Comparison of ENCODE assay signal across 1 cellular context in genomic region chr6:144216668-144217218, GRCh38.
TF ChIP-seq lines count a peak whose summit lies in the region.

No MANE protein-coding gene starts in this region.

TF ChIP-seq in K562, 482 proteins besides CTCF, POLR2A, EP300 and RAD21 (continued from another document and continues in another):
- TF ChIP-seq SMAD2 (IDR thresholded peaks at IDR 0.05; ENCODE audit: low read depth, low read length) (no peak), E2F3 (CRISPR knock-in tag; IDR thresholded peaks at IDR 0.05) (no peak), SIX5 (IDR thresholded peaks at IDR 0.05; ENCODE audit: borderline replicate concordance in 1 of 2, insufficient read depth in 1 of 2, low read depth in 1 of 2, low read length in 2 of 2) (no peak), SP1 (CRISPR knock-in tag; IDR thresholded peaks at IDR 0.05) (0 out of 2 replicates have a peak, but pooled peaks have one; percentile 11), TEAD1 (CRISPR knock-in tag; IDR thresholded peaks at IDR 0.05) (no peak), KDM4B (IDR thresholded peaks at IDR 0.05; ENCODE audit: borderline replicate concordance in 2 of 2, low read depth in 1 of 2) (no peak), ZKSCAN1 (IDR thresholded peaks at IDR 0.05; ENCODE audit: low read depth, low read length) (peak; percentile 4; the same call in 1 of the 2 replicates), ZNF121 (CRISPR knock-in tag; conservative IDR thresholded peaks at IDR 0.05) (no peak), COPS2 (conservative IDR thresholded peaks at IDR 0.05) (no peak), ATF7 (IDR thresholded peaks at IDR 0.05) (no peak), TRIM24 (IDR thresholded peaks at IDR 0.05) (no peak; a peak in 1 of 4 replicates), ZNF444 (CRISPR knock-in tag; IDR thresholded peaks at IDR 0.05) (no peak), DDX20 (tag; IDR thresholded peaks at IDR 0.05; ENCODE audit: low read depth) (no peak), TCF3 (CRISPR knock-in tag; IDR thresholded peaks at IDR 0.05) (no peak), MCM7 (IDR thresholded peaks at IDR 0.05) (no peak), FOSL1 (tag; conservative IDR thresholded peaks at IDR 0.05) (peak; percentile 26; the same call in 1 of the 2 replicates), NFE2 (IDR thresholded peaks at IDR 0.05; ENCODE audit: low read depth) (no peak), NR3C1 (CRISPR knock-in tag; IDR thresholded peaks at IDR 0.05) (no peak), XRCC5 (IDR thresholded peaks at IDR 0.05; ENCODE audit: low read depth, low read length) (no peak), ETV5 (CRISPR knock-in tag; IDR thresholded peaks at IDR 0.05; ENCODE audit: low read depth) (no peak), ZFX (CRISPR knock-in tag; IDR thresholded peaks at IDR 0.05) (no peak), ZNF274 (IDR thresholded peaks at IDR 0.05; ENCODE audit: borderline replicate concordance, low read depth, low read length) (no peak), ZNF699 (CRISPR knock-in tag; IDR thresholded peaks at IDR 0.05; ENCODE audit: insufficient replicate concordance) (no peak), PREB (CRISPR knock-in tag; IDR thresholded peaks at IDR 0.05) (no peak), MYNN (IDR thresholded peaks at IDR 0.05) (no peak), MYNN (CRISPR knock-in tag; IDR thresholded peaks at IDR 0.05) (no peak), HCFC1 (IDR thresholded peaks at IDR 0.05; ENCODE audit: low read depth, low read length) (no peak), CHD2 (IDR thresholded peaks at IDR 0.05; ENCODE audit: low read depth, low read length) (no peak), DEAF1 (CRISPR knock-in tag; IDR thresholded peaks at IDR 0.05) (0 out of 2 replicates have a peak, but pooled peaks have one; percentile 4), POLR2B (IDR thresholded peaks at IDR 0.05; ENCODE audit: low read depth, partially characterized antibody) (no peak), NFXL1 (CRISPR knock-in tag; IDR thresholded peaks at IDR 0.05) (no peak), ETV1 (tag; conservative IDR thresholded peaks at IDR 0.05; ENCODE audit: low read depth) (no peak), ETV6 (IDR thresholded peaks at IDR 0.05; ENCODE audit: borderline replicate concordance in 1 of 2, low read depth in 2 of 2, low read length in 1 of 2) (no peak), ETV6 (CRISPR knock-in tag; IDR thresholded peaks at IDR 0.05; ENCODE audit: borderline replicate concordance) (no peak), ZC3H4 (CRISPR knock-in tag; IDR thresholded peaks at IDR 0.05; ENCODE audit: borderline replicate concordance) (no peak), FOXA1 (IDR thresholded peaks at IDR 0.05; ENCODE audit: borderline replicate concordance) (no peak), SMAD1 (IDR thresholded peaks at IDR 0.05; ENCODE audit: low read depth, low read length, partially characterized antibody) (no peak), NR2C2 (CRISPR knock-in tag; IDR thresholded peaks at IDR 0.05) (no peak), NR2C2 (tag; IDR thresholded peaks at IDR 0.05) (0 out of 2 replicates have a peak, but pooled peaks have one; percentile 27), GATA2 (CRISPR knock-in tag; IDR thresholded peaks at IDR 0.05) (no peak), POLR2G (IDR thresholded peaks at IDR 0.05; ENCODE audit: low read depth, low read length) (no peak), DPF2 (IDR thresholded peaks at IDR 0.05) (no peak), MAZ (CRISPR knock-in tag; conservative IDR thresholded peaks at IDR 0.05 in 1 of 2, IDR thresholded peaks at IDR 0.05 in 1 of 2) (no peak), ZNF212 (CRISPR knock-in tag; IDR thresholded peaks at IDR 0.05) (no peak), TRIM28 (IDR thresholded peaks at IDR 0.05) (no peak), ZNF655 (CRISPR knock-in tag; IDR thresholded peaks at IDR 0.05) (no peak), HMBOX1 (IDR thresholded peaks at IDR 0.05) (no peak), POLR3A (IDR thresholded peaks at IDR 0.05; ENCODE audit: borderline replicate concordance, extremely low read depth, insufficient read depth, insufficient read length) (no peak), MCM5 (IDR thresholded peaks at IDR 0.05; ENCODE audit: low read depth) (no peak), ZNF253 (CRISPR knock-in tag; conservative IDR thresholded peaks at IDR 0.05) (no peak), CBFA2T3 (IDR thresholded peaks at IDR 0.05) (no peak), FOS (IDR thresholded peaks at IDR 0.05; ENCODE audit: extremely low read depth, insufficient read length) (no peak)
- TF ChIP-seq, protein P1, sequence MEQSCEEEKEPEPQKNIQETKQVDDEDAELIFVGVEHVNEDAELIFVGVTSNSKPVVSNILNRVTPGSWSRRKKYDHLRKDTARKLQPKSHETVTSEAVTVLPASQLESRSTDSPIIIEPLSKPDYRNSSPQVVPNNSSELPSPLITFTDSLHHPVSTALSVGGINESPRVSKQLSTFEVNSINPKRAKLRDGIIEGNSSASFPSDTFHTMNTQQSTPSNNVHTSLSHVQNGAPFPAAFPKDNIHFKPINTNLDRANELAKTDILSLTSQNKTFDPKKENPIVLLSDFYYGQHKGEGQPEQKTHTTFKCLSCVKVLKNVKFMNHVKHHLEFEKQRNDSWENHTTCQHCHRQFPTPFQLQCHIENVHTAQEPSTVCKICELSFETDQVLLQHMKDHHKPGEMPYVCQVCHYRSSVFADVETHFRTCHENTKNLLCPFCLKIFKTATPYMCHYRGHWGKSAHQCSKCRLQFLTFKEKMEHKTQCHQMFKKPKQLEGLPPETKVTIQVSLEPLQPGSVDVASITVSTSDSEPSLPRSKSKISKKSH (CRISPR knock-in tag; IDR thresholded peaks at IDR 0.05): no peak
- TF ChIP-seq, protein P2, sequence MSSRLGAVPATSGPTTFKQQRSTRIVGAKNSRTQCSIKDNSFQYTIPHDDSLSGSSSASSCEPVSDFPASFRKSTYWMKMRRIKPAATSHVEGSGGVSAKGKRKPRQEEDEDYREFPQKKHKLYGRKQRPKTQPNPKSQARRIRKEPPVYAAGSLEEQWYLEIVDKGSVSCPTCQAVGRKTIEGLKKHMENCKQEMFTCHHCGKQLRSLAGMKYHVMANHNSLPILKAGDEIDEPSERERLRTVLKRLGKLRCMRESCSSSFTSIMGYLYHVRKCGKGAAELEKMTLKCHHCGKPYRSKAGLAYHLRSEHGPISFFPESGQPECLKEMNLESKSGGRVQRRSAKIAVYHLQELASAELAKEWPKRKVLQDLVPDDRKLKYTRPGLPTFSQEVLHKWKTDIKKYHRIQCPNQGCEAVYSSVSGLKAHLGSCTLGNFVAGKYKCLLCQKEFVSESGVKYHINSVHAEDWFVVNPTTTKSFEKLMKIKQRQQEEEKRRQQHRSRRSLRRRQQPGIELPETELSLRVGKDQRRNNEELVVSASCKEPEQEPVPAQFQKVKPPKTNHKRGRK (tag; IDR thresholded peaks at IDR 0.05): peak; percentile 67
- TF ChIP-seq, protein P3, sequence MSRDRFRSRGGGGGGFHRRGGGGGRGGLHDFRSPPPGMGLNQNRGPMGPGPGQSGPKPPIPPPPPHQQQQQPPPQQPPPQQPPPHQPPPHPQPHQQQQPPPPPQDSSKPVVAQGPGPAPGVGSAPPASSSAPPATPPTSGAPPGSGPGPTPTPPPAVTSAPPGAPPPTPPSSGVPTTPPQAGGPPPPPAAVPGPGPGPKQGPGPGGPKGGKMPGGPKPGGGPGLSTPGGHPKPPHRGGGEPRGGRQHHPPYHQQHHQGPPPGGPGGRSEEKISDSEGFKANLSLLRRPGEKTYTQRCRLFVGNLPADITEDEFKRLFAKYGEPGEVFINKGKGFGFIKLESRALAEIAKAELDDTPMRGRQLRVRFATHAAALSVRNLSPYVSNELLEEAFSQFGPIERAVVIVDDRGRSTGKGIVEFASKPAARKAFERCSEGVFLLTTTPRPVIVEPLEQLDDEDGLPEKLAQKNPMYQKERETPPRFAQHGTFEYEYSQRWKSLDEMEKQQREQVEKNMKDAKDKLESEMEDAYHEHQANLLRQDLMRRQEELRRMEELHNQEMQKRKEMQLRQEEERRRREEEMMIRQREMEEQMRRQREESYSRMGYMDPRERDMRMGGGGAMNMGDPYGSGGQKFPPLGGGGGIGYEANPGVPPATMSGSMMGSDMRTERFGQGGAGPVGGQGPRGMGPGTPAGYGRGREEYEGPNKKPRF (IDR thresholded peaks at IDR 0.05; ENCODE audit: low read depth, low read length): no peak
- TF ChIP-seq, protein P4, sequence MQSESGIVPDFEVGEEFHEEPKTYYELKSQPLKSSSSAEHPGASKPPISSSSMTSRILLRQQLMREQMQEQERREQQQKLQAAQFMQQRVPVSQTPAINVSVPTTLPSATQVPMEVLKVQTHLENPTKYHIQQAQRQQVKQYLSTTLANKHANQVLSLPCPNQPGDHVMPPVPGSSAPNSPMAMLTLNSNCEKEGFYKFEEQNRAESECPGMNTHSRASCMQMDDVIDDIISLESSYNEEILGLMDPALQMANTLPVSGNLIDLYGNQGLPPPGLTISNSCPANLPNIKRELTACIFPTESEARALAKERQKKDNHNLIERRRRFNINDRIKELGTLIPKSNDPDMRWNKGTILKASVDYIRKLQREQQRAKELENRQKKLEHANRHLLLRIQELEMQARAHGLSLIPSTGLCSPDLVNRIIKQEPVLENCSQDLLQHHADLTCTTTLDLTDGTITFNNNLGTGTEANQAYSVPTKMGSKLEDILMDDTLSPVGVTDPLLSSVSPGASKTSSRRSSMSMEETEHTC (IDR thresholded peaks at IDR 0.05): no peak
- TF ChIP-seq, protein P5, sequence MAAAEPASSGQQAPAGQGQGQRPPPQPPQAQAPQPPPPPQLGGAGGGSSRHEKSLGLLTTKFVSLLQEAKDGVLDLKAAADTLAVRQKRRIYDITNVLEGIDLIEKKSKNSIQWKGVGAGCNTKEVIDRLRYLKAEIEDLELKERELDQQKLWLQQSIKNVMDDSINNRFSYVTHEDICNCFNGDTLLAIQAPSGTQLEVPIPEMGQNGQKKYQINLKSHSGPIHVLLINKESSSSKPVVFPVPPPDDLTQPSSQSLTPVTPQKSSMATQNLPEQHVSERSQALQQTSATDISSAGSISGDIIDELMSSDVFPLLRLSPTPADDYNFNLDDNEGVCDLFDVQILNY (CRISPR knock-in tag; IDR thresholded peaks at IDR 0.05): no peak
- TF ChIP-seq, protein P6, sequence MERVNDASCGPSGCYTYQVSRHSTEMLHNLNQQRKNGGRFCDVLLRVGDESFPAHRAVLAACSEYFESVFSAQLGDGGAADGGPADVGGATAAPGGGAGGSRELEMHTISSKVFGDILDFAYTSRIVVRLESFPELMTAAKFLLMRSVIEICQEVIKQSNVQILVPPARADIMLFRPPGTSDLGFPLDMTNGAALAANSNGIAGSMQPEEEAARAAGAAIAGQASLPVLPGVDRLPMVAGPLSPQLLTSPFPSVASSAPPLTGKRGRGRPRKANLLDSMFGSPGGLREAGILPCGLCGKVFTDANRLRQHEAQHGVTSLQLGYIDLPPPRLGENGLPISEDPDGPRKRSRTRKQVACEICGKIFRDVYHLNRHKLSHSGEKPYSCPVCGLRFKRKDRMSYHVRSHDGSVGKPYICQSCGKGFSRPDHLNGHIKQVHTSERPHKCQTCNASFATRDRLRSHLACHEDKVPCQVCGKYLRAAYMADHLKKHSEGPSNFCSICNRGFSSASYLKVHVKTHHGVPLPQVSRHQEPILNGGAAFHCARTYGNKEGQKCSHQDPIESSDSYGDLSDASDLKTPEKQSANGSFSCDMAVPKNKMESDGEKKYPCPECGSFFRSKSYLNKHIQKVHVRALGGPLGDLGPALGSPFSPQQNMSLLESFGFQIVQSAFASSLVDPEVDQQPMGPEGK (CRISPR knock-in tag; IDR thresholded peaks at IDR 0.05; ENCODE audit: borderline replicate concordance): no peak
- TF ChIP-seq, protein P7, sequence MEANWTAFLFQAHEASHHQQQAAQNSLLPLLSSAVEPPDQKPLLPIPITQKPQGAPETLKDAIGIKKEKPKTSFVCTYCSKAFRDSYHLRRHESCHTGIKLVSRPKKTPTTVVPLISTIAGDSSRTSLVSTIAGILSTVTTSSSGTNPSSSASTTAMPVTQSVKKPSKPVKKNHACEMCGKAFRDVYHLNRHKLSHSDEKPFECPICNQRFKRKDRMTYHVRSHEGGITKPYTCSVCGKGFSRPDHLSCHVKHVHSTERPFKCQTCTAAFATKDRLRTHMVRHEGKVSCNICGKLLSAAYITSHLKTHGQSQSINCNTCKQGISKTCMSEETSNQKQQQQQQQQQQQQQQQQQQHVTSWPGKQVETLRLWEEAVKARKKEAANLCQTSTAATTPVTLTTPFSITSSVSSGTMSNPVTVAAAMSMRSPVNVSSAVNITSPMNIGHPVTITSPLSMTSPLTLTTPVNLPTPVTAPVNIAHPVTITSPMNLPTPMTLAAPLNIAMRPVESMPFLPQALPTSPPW (CRISPR knock-in tag; IDR thresholded peaks at IDR 0.05): peak; percentile 80
